In the genomic region with DNA sequence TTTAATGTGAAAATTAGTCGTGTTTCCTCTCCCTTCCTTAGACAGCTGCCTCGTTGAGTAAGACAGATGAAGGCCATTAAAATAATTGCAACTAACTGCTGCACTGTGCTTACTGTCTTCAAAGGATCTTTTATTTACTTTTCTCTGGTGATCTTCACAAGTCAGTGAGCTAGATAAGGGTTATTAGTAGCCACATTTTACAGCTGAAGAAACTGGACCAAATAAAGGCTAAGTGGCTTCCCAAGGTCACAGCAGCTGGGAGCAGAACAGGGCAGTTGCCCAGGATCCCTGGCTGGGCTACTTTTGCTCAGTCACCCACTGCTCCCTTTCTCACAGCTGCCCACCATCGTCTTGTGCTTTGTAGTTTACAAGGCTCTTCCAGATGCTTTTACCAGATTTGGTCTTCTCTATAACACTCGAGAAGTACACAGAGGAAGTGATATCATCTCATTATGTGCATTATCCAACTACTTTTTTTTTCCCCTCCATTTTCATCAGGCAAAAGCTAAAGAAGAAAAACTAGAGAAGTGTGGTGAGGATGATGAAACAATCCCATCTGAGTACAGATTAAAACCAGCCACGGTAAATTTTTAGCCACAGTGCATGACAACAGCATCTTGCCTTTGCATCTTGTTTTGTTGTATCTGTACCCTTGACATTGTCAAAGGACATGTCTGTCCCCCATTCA, we compare ENCODE assay signal across 12 cellular contexts.
DNase-seq lines count a peak whose midpoint lies in the region; ATAC-seq, FAIRE-seq and TF ChIP-seq lines count a peak whose summit lies in the region.
"Had no signal": no experiment of that assay in that cellular context is flagged by ENCODE, and none has a peak within 500 bp of the region (broad histone marks: within the 10 kb centered on the region; RNA-seq: fewer than 3 reads in every experiment).

No MANE protein-coding gene starts in this region.

- no peak for DNase-seq in activated T-cell treated with anti-CD3 and anti-CD28 coated beads, Interleukin-2, amount 50 U/mL, for 72 hours
- DNase-seq in activated T-cell treated with anti-CD3 and anti-CD28 coated beads, Interleukin-2, amount 50 U/mL, for 1 hour = no peak
- DNase-seq in NCI-H69 (lab: John Stamatoyannopoulos, UW) (peak; percentile 93), fibroblast of peridontal ligament (ENCODE audit: extremely low read depth) (peak; percentile 70), AML-193 (lab: John Stamatoyannopoulos, UW) (no peak), GM12891 (ENCODE audit: insufficient read length, low spot score) (no peak)
- DNase-seq in stimulated activated naive B cell treated with anti-CD40 and anti-IgM and Interleukin-4, amounts not matched to agents 10 μg/mL and 1 μg/mL and 100 μg/mL, for 72 hours = no peak
- DNase-seq: activated CD4-positive, CD25-positive, alpha-beta regulatory T cell treated with anti-CD3 and anti-CD28 coated beads, Interleukin-2, amount 50 U/mL, for 72 hours; mucosa of descending colon had no signal

- TF ChIP-seq POLR2A in GM12891 (IDR thresholded peaks at IDR 0.05; ENCODE audit: low read depth, low read length) = no peak

- peak overlapping the region; percentile 91 for H3K27ac Mint-ChIP-seq in activated T-cell treated with anti-CD3 and anti-CD28 coated beads, Interleukin-2, amount 50 U/mL, for 72 hours
- peak overlapping the region; percentile 73 for H3K27ac Mint-ChIP-seq in stimulated activated naive B cell treated with anti-CD40 and anti-IgM and Interleukin-4, amounts not matched to agents 10 μg/mL and 1 μg/mL and 100 μg/mL, for 72 hours

- peak; percentile 37 to 44 for ATAC-seq in activated T-cell treated with anti-CD3 and anti-CD28 coated beads, Interleukin-2, amount 50 U/mL, for 72 hours (replicated peaks in 1 of 2)
- ATAC-seq in stimulated activated naive B cell treated with anti-CD40 and anti-IgM and Interleukin-4, amounts not matched to agents 10 μg/mL and 1 μg/mL and 100 μg/mL, for 72 hours (replicated peaks) = no peak
- no peak for ATAC-seq in GM21526 (IDR thresholded peaks at IDR 0.05; ENCODE audit: low FRiP score, unreplicated experiment)
- ATAC-seq: gastroesophageal sphincter, mucosa of descending colon had no signal

- H3K27me3 Mint-ChIP-seq in activated T-cell treated with anti-CD3 and anti-CD28 coated beads, Interleukin-2, amount 50 U/mL, for 72 hours (ENCODE audit: low read depth) = no peaks in the 10 kb centered on the region
- no peaks in the 10 kb centered on the region for H3K27me3 Mint-ChIP-seq in stimulated activated naive B cell treated with anti-CD40 and anti-IgM and Interleukin-4, amounts not matched to agents 10 μg/mL and 1 μg/mL and 100 μg/mL, for 72 hours

- no peak overlapping the region for H3K4me3 Mint-ChIP-seq in activated T-cell treated with anti-CD3 and anti-CD28 coated beads, Interleukin-2, amount 50 U/mL, for 72 hours
- H3K4me3 Mint-ChIP-seq in stimulated activated naive B cell treated with anti-CD40 and anti-IgM and Interleukin-4, amounts not matched to agents 10 μg/mL and 1 μg/mL and 100 μg/mL, for 72 hours = no peak overlapping the region

- H3K36me3 Mint-ChIP-seq in activated T-cell treated with anti-CD3 and anti-CD28 coated beads, Interleukin-2, amount 50 U/mL, for 72 hours (ENCODE audit: insufficient read depth in 2 of 2) = peaks cover 23 to 28% of the 10 kb centered on the region in 2 donors
- peaks cover 25 to 50% of the 10 kb centered on the region in 2 donors for H3K36me3 Mint-ChIP-seq in stimulated activated naive B cell treated with anti-CD40 and anti-IgM and Interleukin-4, amounts not matched to agents 10 μg/mL and 1 μg/mL and 100 μg/mL, for 72 hours

- no peak for FAIRE-seq in GM12891 (lab: Jason Lieb, UNC)
- FAIRE-seq: H1 had no signal

- H3K4me1 Mint-ChIP-seq in activated T-cell treated with anti-CD3 and anti-CD28 coated beads, Interleukin-2, amount 50 U/mL, for 72 hours (ENCODE audit: low read depth) = peaks cover 33% of the 10 kb centered on the region
- peaks cover 0 to 5% of the 10 kb centered on the region in 2 donors for H3K4me1 Mint-ChIP-seq in stimulated activated naive B cell treated with anti-CD40 and anti-IgM and Interleukin-4, amounts not matched to agents 10 μg/mL and 1 μg/mL and 100 μg/mL, for 72 hours

- no peaks in the 10 kb centered on the region for H3K9me3 Mint-ChIP-seq in activated T-cell treated with anti-CD3 and anti-CD28 coated beads, Interleukin-2, amount 50 U/mL, for 72 hours
- H3K9me3 Mint-ChIP-seq in stimulated activated naive B cell treated with anti-CD40 and anti-IgM and Interleukin-4, amounts not matched to agents 10 μg/mL and 1 μg/mL and 100 μg/mL, for 72 hours = no peaks in the 10 kb centered on the region

TF ChIP-seq in GM12891, 5 proteins besides CTCF, POLR2A, EP300 and RAD21:
- TF ChIP-seq POLR2AphosphoS5 (IDR thresholded peaks at IDR 0.05; ENCODE audit: low read depth, low read length) = no peak

Comparison
In these comparisons a context has a peak if more than half of its experiments do, and no peak if none do; other contexts are left out.
1. ATAC-seq: peak in activated T-cell treated with anti-CD3 and anti-CD28 coated beads, Interleukin-2, amount 50 U/mL, for 72 hours (2 of 2); none in stimulated activated naive B cell treated with anti-CD40 and anti-IgM and Interleukin-4, amounts not matched to agents 10 μg/mL and 1 μg/mL and 100 μg/mL, for 72 hours (0 of 2) and GM21526 (single experiment).
2. DNase-seq: peak in NCI-H69 (single experiment) and fibroblast of peridontal ligament (single experiment); none in activated T-cell treated with anti-CD3 and anti-CD28 coated beads, Interleukin-2, amount 50 U/mL, for 72 hours (0 of 2), activated T-cell treated with anti-CD3 and anti-CD28 coated beads, Interleukin-2, amount 50 U/mL, for 1 hour (single experiment), stimulated activated naive B cell treated with anti-CD40 and anti-IgM and Interleukin-4, amounts not matched to agents 10 μg/mL and 1 μg/mL and 100 μg/mL, for 72 hours (single experiment), AML-193 (0 of 2) and GM12891 (single experiment).